ENCODE assay signal across 15 cellular contexts in genomic region chr20:40703981-40704530, GRCh38. TPM values are rescaled to one million over a fixed set of nuclear protein-coding genes. Genes with fewer than 3 reads are reported as not detected.
"Had no signal": no experiment of that assay in that cellular context is flagged by ENCODE, and none has a peak within 500 bp of the region (broad histone marks: within the 10 kb centered on the region; RNA-seq: fewer than 3 reads in every experiment).

No MANE protein-coding gene starts in this region.

- DNase-seq: activated CD4-positive, alpha-beta memory T cell treated with anti-CD3 and anti-CD28 coated beads for 36 hours; activated CD4-positive, alpha-beta T cell treated with anti-CD3 and anti-CD28 coated beads for 1 hour; activated gamma-delta T cell; activated naive CD8-positive, alpha-beta T cell treated with anti-CD3 and anti-CD28 coated beads for 36 hours; activated T-cell treated with anti-CD3 and anti-CD28 coated beads, Interleukin-2, amount 50 U/mL, for 48 hours; brain microvascular endothelial cell; cerebellar nuclear complex; esophagus squamous epithelium; left colon; occipital lobe; stimulated activated CD4-positive, alpha-beta T cell treated with anti-CD3 and anti-CD28 coated beads, Interleukin-4, amount 100 ng/mL, for 1 hour; stimulated activated CD8-positive, alpha-beta memory T cell treated with anti-CD3 and anti-CD28 coated beads, Interleukin-4, amount 100 ng/mL, for 48 hours; T1000 had no signal

- H3K4me3 ChIP-seq: esophagus squamous epithelium, thoracic aorta had no signal

- H3K9me3 ChIP-seq: esophagus squamous epithelium, thoracic aorta had no signal

- ATAC-seq: left colon; natural killer cell treated with Interleukin-12 subunit alpha and Interleukin-12 subunit beta and Interleukin-15 and Interleukin-18, amount 100 ng/mL, for 72 hours had no signal

- H3K36me3 ChIP-seq: brain microvascular endothelial cell, esophagus squamous epithelium, thoracic aorta had no signal

- H3K27ac ChIP-seq: brain microvascular endothelial cell, esophagus squamous epithelium, thoracic aorta had no signal

RNA-seq across cellular contexts. Expression of gene MAFB, which starts 15.0 kb away (rescaled TPM):
- total RNA-seq: activated CD4-positive, alpha-beta memory T cell treated with anti-CD3 and anti-CD28 coated beads for 36 hours; activated naive CD8-positive, alpha-beta T cell treated with anti-CD3 and anti-CD28 coated beads for 36 hours had no signal
